8 cellular contexts compared by ENCODE assay signal in the genomic region with DNA sequence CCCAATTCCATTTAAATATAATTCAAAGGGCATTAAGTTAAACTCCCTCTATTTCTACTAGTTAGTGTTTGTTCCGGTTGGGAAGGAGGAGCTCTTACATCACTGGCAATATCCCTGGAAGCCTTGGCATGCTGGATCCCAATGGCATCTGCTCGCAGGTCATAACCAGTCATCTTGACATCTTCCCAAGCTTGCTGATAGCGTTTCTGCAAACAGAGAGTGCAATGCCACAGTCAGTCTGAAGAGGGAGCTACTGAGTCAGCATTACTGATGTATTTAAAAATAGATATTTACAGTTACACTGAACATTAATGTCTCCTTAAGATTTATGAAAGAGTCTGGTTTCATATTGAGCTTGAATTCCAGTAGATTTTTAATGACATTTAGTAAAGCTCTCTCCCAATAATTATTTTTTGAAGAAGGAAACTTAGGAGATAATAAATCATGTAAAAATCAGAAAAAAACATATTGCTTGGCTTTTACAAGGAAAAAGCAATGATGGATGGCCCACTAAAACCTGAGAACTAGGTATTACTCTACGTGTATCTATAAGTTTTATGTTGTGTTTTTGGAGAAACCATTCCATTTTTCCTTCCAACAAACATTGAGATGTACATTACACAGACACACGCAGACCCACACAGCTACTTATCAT.
DNase-seq lines count a peak whose midpoint lies in the region; ATAC-seq and TF ChIP-seq lines count a peak whose summit lies in the region.
"Not testable (repeated sequence)": the region's sequence is repeated elsewhere in the genome, so short reads cannot be mapped to it uniquely, and the experiment has no call there.

No MANE protein-coding gene starts in this region.

- not testable (repeated sequence) for H3K36me3 ChIP-seq in Panc1 (ENCODE audit: control insufficient read depth, insufficient read depth, low read length); brain microvascular endothelial cell (replicated peaks); left ventricle myocardium inferior; thoracic aorta

- in situ Hi-C loops in Panc1 (cut with HindIII; ENCODE audit: low pct_unique_long_range_greater_than_20kb, low sequenced_read_pairs); brain microvascular endothelial cell (cut with HindIII; ENCODE audit: low pct_ligation_motif_present, low sequenced_read_pairs): not testable (repeated sequence)

- peak; percentile 62 for TF ChIP-seq CTCF in CD14-positive monocyte (IDR thresholded peaks at IDR 0.05)
- TF ChIP-seq CTCF in Panc1 (IDR thresholded peaks at IDR 0.05); brain microvascular endothelial cell (IDR thresholded peaks at IDR 0.05; ENCODE audit: low read depth, low read length, missing control alignments); thoracic aorta (IDR thresholded peaks at IDR 0.05): not testable (repeated sequence)
- TF ChIP-seq CTCF in left ventricle myocardium inferior (IDR thresholded peaks at IDR 0.05; ENCODE audit: borderline replicate concordance), result peak; percentile 44
- peak; percentile 32 to 45 (median 45) for TF ChIP-seq CTCF in nephron (IDR thresholded peaks at IDR 0.05; ENCODE audit: unreplicated experiment in 3 of 3)

- not testable (repeated sequence) for H3K9me3 Mint-ChIP-seq in CD14-positive monocyte, nephron

- not testable (repeated sequence) for H3K4me3 Mint-ChIP-seq in CD14-positive monocyte, nephron

- H3K4me1 ChIP-seq in Panc1 (ENCODE audit: control insufficient read depth, insufficient read depth, low read length); left ventricle myocardium inferior; thoracic aorta (ENCODE audit: control insufficient read depth in 1 of 2, low read depth in 2 of 2): not testable (repeated sequence)

- H3K27me3 Mint-ChIP-seq in CD14-positive monocyte (ENCODE audit: low read depth in 3 of 3); nephron (ENCODE audit: low read depth): not testable (repeated sequence)

- not testable (repeated sequence) for H3K27ac Mint-ChIP-seq in CD14-positive monocyte, nephron

- DNase-seq in CD14-positive monocyte (ENCODE audit: low spot score); Panc1 (ENCODE audit: low read depth, low spot score); left ventricle myocardium inferior; thoracic aorta (ENCODE audit: low spot score): not testable (repeated sequence)
- DNase-seq in brain microvascular endothelial cell, result peak; percentile 15

- CTCF ChIA-PET in Panc1 (lab: Charles Lee), result not testable (repeated sequence)

- intact Hi-C loops in CD14-positive monocyte (cut with micrococcal nuclease); Panc1 (cut with micrococcal nuclease; ENCODE audit: unreplicated experiment); left ventricle myocardium inferior (cut with micrococcal nuclease): not testable (repeated sequence)

- POLR2A ChIA-PET in Panc1 (lab: Charles Lee), result not testable (repeated sequence)

- not testable (repeated sequence) for H3K36me3 Mint-ChIP-seq in CD14-positive monocyte; nephron (ENCODE audit: low read depth)

- H3K4me1 Mint-ChIP-seq in CD14-positive monocyte, nephron: not testable (repeated sequence)

- ATAC-seq in GM19372 (IDR thresholded peaks at IDR 0.05; ENCODE audit: low read depth, unreplicated experiment), result peak; percentile 69
- peak; percentile 54 for ATAC-seq in HG03103 (IDR thresholded peaks at IDR 0.05; ENCODE audit: low read depth, unreplicated experiment)
- ATAC-seq in Panc1, result peak; percentile 53; the same call in 1 of the 2 replicates
- ATAC-seq in thoracic aorta (ENCODE audit: insufficient number of reproducible peaks, low FRiP score, low read depth), result peak; percentile 35

- not testable (repeated sequence) for H3K9me3 ChIP-seq in Panc1 (ENCODE audit: control insufficient read depth, insufficient read depth, low read depth, low read length); left ventricle myocardium inferior (replicated peaks); thoracic aorta

- H3K4me3 ChIP-seq in Panc1 (ENCODE audit: low read depth in 2 of 2, low read length in 2 of 2); brain microvascular endothelial cell (ENCODE audit: low read depth, low read length); left ventricle myocardium inferior; thoracic aorta: not testable (repeated sequence)

- BruUV-seq in Panc1 (replicated peaks; lab: Mats Ljungman, UMichigan), result not testable (repeated sequence)

- H3K27ac ChIP-seq in Panc1 (ENCODE audit: low read length); brain microvascular endothelial cell; left ventricle myocardium inferior (replicated peaks); thoracic aorta: not testable (repeated sequence)

- not testable (repeated sequence) for H3K27me3 ChIP-seq in Panc1 (ENCODE audit: control insufficient read depth, insufficient read depth, low read length); brain microvascular endothelial cell (replicated peaks); left ventricle myocardium inferior (ENCODE audit: low read depth); thoracic aorta (replicated peaks; ENCODE audit: insufficient read depth)
